ENCODE assay signal across 25 cellular contexts in genomic region chr20:60352017-60352416, GRCh38.
"Had no signal": no experiment of that assay in that cellular context is flagged by ENCODE, and none has a peak within 500 bp of the region (broad histone marks: within the 10 kb centered on the region; RNA-seq: fewer than 3 reads in every experiment).

No MANE protein-coding gene starts in this region.

- H3K4me3 ChIP-seq: breast epithelium, PC-9 had no signal

- H3K9me3 ChIP-seq: breast epithelium had no signal

- H3K9me3 Mint-ChIP-seq: activated B cell treated with CpG ODN at 0.5 μM for 24 hours; activated CD4-positive, alpha-beta T cell treated with anti-CD3 and anti-CD28 coated beads, Interleukin-2, amount 10 ng/mL, durations not matched to agents 24 days and 14 days; activated naive CD4-positive, alpha-beta T cell treated with anti-CD3 and anti-CD28 coated beads, Interleukin-2, amount 50 U/mL, for 24 hours; activated T-cell treated with anti-CD3 and anti-CD28 coated beads, Interleukin-2, amount 50 U/mL, for 24 hours; activated T-helper 1 cell treated with anti-CD3 and anti-CD28 coated beads, Interleukin-12 subunit alpha, Interleukin-12 subunit beta, Interleukin-2, Interleukin-4 antibody, amounts not matched to agents 30 ng/mL and 10 ng/mL and 1 ng/mL, durations not matched to agents 14 hours and 24 hours and 36 hours; T-helper 1 cell treated with Interleukin-12 subunit alpha and Interleukin-12 subunit beta and Interleukin-4 antibody, amounts not matched to agents 30 μg/mL and 1 μg/mL, for 36 hours had no signal

- H2AFZ ChIP-seq: PC-9 had no signal

- DNase-seq: activated B cell treated with CpG ODN at 0.5 μM for 24 hours; activated CD4-positive, alpha-beta T cell treated with anti-CD3 and anti-CD28 coated beads for 1 hour; activated CD4-positive, alpha-beta T cell treated with anti-CD3 and anti-CD28 coated beads, Interleukin-2, amount 10 ng/mL, durations not matched to agents 24 days and 14 days; activated CD4-positive, alpha-beta T cell treated with anti-CD3 and anti-CD28 coated beads, Interleukin-2, amount 50 U/mL, for 48 hours; activated CD8-positive, alpha-beta memory T cell treated with anti-CD3 and anti-CD28 coated beads, Interleukin-2, amount 10 ng/mL, durations not matched to agents 7 days and 5 days; activated effector memory CD4-positive, alpha-beta T cell treated with Interleukin-2 at 50 U/mL for 16 hours; activated naive CD4-positive, alpha-beta T cell; activated T-cell treated with anti-CD3 and anti-CD28 coated beads, Interleukin-2, amount 50 U/mL, for 24 hours; aorta; central memory CD4-positive, alpha-beta T cell; KG1; MV-4-11; NCI-H1092 treated with DMSO at 0.1 percent for 48 hours; NCI-H1417 treated with DMSO at 0.1 percent for 48 hours; NCI-H1694; NCI-H2029; NCI-H2107; NCI-H2227 treated with DMSO at 0.1 percent for 48 hours; NCI-H748 treated with DMSO at 0.1 percent for 48 hours had no signal

- ATAC-seq: activated CD8-positive, alpha-beta memory T cell treated with anti-CD3 and anti-CD28 coated beads, Interleukin-2, amount 10 ng/mL, durations not matched to agents 7 days and 5 days; Right ventricle myocardium inferior had no signal

- H3K4me1 ChIP-seq: breast epithelium had no signal

- H3K4me1 Mint-ChIP-seq: activated B cell treated with CpG ODN at 0.5 μM for 24 hours; activated CD8-positive, alpha-beta memory T cell treated with anti-CD3 and anti-CD28 coated beads, Interleukin-2, amount 10 ng/mL, durations not matched to agents 7 days and 5 days; activated naive CD4-positive, alpha-beta T cell treated with anti-CD3 and anti-CD28 coated beads, Interleukin-2, amount 50 U/mL, for 24 hours had no signal

- H3K36me3 ChIP-seq: breast epithelium had no signal

- H3K27me3 ChIP-seq: breast epithelium had no signal

- H3K27ac ChIP-seq: breast epithelium, PC-9 had no signal

- H3K4me2 ChIP-seq: PC-9 had no signal

- H3K4me3 Mint-ChIP-seq: activated B cell treated with CpG ODN at 0.5 μM for 24 hours; activated CD4-positive, alpha-beta T cell treated with anti-CD3 and anti-CD28 coated beads, Interleukin-2, amount 10 ng/mL, durations not matched to agents 24 days and 14 days; activated CD8-positive, alpha-beta memory T cell treated with anti-CD3 and anti-CD28 coated beads, Interleukin-2, amount 10 ng/mL, durations not matched to agents 7 days and 5 days; activated naive CD4-positive, alpha-beta T cell treated with anti-CD3 and anti-CD28 coated beads, Interleukin-2, amount 50 U/mL, for 24 hours; activated T-cell treated with anti-CD3 and anti-CD28 coated beads, Interleukin-2, amount 50 U/mL, for 24 hours; activated T-helper 1 cell treated with anti-CD3 and anti-CD28 coated beads, Interleukin-12 subunit alpha, Interleukin-12 subunit beta, Interleukin-2, Interleukin-4 antibody, amounts not matched to agents 30 ng/mL and 10 ng/mL and 1 ng/mL, durations not matched to agents 14 hours and 24 hours and 36 hours; T-helper 1 cell treated with Interleukin-12 subunit alpha and Interleukin-12 subunit beta and Interleukin-4 antibody, amounts not matched to agents 30 μg/mL and 1 μg/mL, for 36 hours had no signal

- H3K27ac Mint-ChIP-seq: activated B cell treated with CpG ODN at 0.5 μM for 24 hours; activated CD4-positive, alpha-beta T cell treated with anti-CD3 and anti-CD28 coated beads, Interleukin-2, amount 10 ng/mL, durations not matched to agents 24 days and 14 days; activated CD8-positive, alpha-beta memory T cell treated with anti-CD3 and anti-CD28 coated beads, Interleukin-2, amount 10 ng/mL, durations not matched to agents 7 days and 5 days; activated naive CD4-positive, alpha-beta T cell treated with anti-CD3 and anti-CD28 coated beads, Interleukin-2, amount 50 U/mL, for 24 hours; activated T-cell treated with anti-CD3 and anti-CD28 coated beads, Interleukin-2, amount 50 U/mL, for 24 hours; activated T-helper 1 cell treated with anti-CD3 and anti-CD28 coated beads, Interleukin-12 subunit alpha, Interleukin-12 subunit beta, Interleukin-2, Interleukin-4 antibody, amounts not matched to agents 30 ng/mL and 10 ng/mL and 1 ng/mL, durations not matched to agents 14 hours and 24 hours and 36 hours; T-helper 1 cell treated with Interleukin-12 subunit alpha and Interleukin-12 subunit beta and Interleukin-4 antibody, amounts not matched to agents 30 μg/mL and 1 μg/mL, for 36 hours had no signal

- H3K27me3 Mint-ChIP-seq: activated B cell treated with CpG ODN at 0.5 μM for 24 hours; activated CD4-positive, alpha-beta T cell treated with anti-CD3 and anti-CD28 coated beads, Interleukin-2, amount 10 ng/mL, durations not matched to agents 24 days and 14 days; activated CD8-positive, alpha-beta memory T cell treated with anti-CD3 and anti-CD28 coated beads, Interleukin-2, amount 10 ng/mL, durations not matched to agents 7 days and 5 days; activated naive CD4-positive, alpha-beta T cell treated with anti-CD3 and anti-CD28 coated beads, Interleukin-2, amount 50 U/mL, for 24 hours; activated T-cell treated with anti-CD3 and anti-CD28 coated beads, Interleukin-2, amount 50 U/mL, for 24 hours had no signal

- H3K36me3 Mint-ChIP-seq: activated CD8-positive, alpha-beta memory T cell treated with anti-CD3 and anti-CD28 coated beads, Interleukin-2, amount 10 ng/mL, durations not matched to agents 7 days and 5 days; activated naive CD4-positive, alpha-beta T cell treated with anti-CD3 and anti-CD28 coated beads, Interleukin-2, amount 50 U/mL, for 24 hours had no signal
